ENCODE assay signal across 12 cellular contexts in genomic region chr10:124942317-124943169, GRCh38. TPM values are rescaled to one million over a fixed set of nuclear protein-coding genes. Genes with fewer than 3 reads are reported as not detected.
DNase-seq lines count a peak whose midpoint lies in the region; ATAC-seq and TF ChIP-seq lines count a peak whose summit lies in the region.
"Had no signal": no experiment of that assay in that cellular context is flagged by ENCODE, and none has a peak within 500 bp of the region (broad histone marks: within the 10 kb centered on the region; RNA-seq: fewer than 3 reads in every experiment).

No MANE protein-coding gene starts in this region.

- intact Hi-C loops in left ventricle myocardium superior (cut with micrococcal nuclease): no loop called here

- H3K36me3 Mint-ChIP-seq in type B pancreatic cell: peaks cover 16% of the 10 kb centered on the region

- H3K36me3 ChIP-seq in GM23248 (ENCODE audit: low read depth) (no peaks in the 10 kb centered on the region), skeletal muscle satellite cell (ENCODE audit: insufficient read depth, low read length) (no peaks in the 10 kb centered on the region)

- peak overlapping the region; percentile 91 for H3K27ac ChIP-seq in GM23248
- H3K27ac ChIP-seq: RWPE1 had no signal

- H3K27me3 ChIP-seq in GM23248 (replicated peaks; ENCODE audit: insufficient read depth): no peaks in the 10 kb centered on the region
- no peaks in the 10 kb centered on the region for H3K27me3 ChIP-seq in skeletal muscle satellite cell (ENCODE audit: control insufficient read depth, insufficient read depth, low read length)

- in situ Hi-C loops in GM23248 (cut with MboI): no loop called here

- TF ChIP-seq CTCF in WI38 (IDR thresholded peaks at IDR 0.05; ENCODE audit: low read depth, low read length) (no peak), type B pancreatic cell (conservative IDR thresholded peaks at IDR 0.05) (no peak)

- peaks cover 26% of the 10 kb centered on the region for H3K4me1 Mint-ChIP-seq in type B pancreatic cell (ENCODE audit: unreplicated experiment)

- no peak overlapping the region for H2AFZ ChIP-seq in GM23248

- H3K4me3 ChIP-seq in GM23248 (0 out of 2 replicates have a peak overlapping the region, but pooled peaks have one; percentile 11), WI38 (ENCODE audit: low read depth, low read length) (peak overlapping the region; percentile 10; the same call in 1 of the 2 replicates), skeletal muscle satellite cell (ENCODE audit: low read length) (no peak overlapping the region)

- WGBS in GM23248 (ENCODE audit: low coverage in 1 of 2, low lambda C conversion rate in 2 of 2, missing lambda C conversion rate in 2 of 2), 2 experiments: 75 to 78% methylated on average over 11 of the region's 11 CpGs

- H3K79me2 ChIP-seq in GM23248 (ENCODE audit: insufficient read depth): peaks cover 89% of the 10 kb centered on the region

- H3K4me1 ChIP-seq in GM23248 (ENCODE audit: insufficient read depth): peaks cover 31% of the 10 kb centered on the region
- H3K4me1 ChIP-seq in skeletal muscle satellite cell (ENCODE audit: control insufficient read depth, insufficient read depth, low read length): peaks cover 41% of the 10 kb centered on the region

- no peaks in the 10 kb centered on the region for H3K9me2 ChIP-seq in GM23248 (ENCODE audit: insufficient read depth)

- H4K20me1 ChIP-seq in GM23248 (ENCODE audit: insufficient read depth): peaks cover 29% of the 10 kb centered on the region; the same call in 1 of the 2 replicates

- H3K4me3 Mint-ChIP-seq in type B pancreatic cell: no peak overlapping the region
- H3K4me3 Mint-ChIP-seq: activated B cell treated with CpG ODN at 0.5 μM for 24 hours had no signal

- peak overlapping the region; percentile 75 for H3K9ac ChIP-seq in GM23248
- H3K9ac ChIP-seq in skeletal muscle satellite cell (ENCODE audit: low read depth, low read length): peak overlapping the region; percentile 50

- H3K27ac Mint-ChIP-seq in type B pancreatic cell: no peak overlapping the region
- H3K27ac Mint-ChIP-seq: activated B cell treated with CpG ODN at 0.5 μM for 24 hours had no signal

- H3K9me3 ChIP-seq in GM23248 (ENCODE audit: low read depth) (no peaks in the 10 kb centered on the region), skeletal muscle satellite cell (replicated peaks; ENCODE audit: low read length) (no peaks in the 10 kb centered on the region)

- peak; percentile 56 for ATAC-seq in left ventricle myocardium superior
- ATAC-seq: stimulated activated naive CD8-positive, alpha-beta T cell treated with anti-CD3 and anti-CD28 coated beads, Interleukin-15, Interleukin-2, amounts not matched to agents 100 U/mL and 50 U/mL, for 24 hours had no signal

- DNase-seq in GM23248: no peak
- no peak for DNase-seq in left ventricle myocardium superior
- DNase-seq in type B pancreatic cell (ENCODE audit: extremely low spot score, unreplicated experiment): no peak
- no peak for DNase-seq in DMS 273 treated with DMSO at 0.1 percent for 48 hours (lab: John Stamatoyannopoulos, UW)
- no peak for DNase-seq in DMS114 treated with DMSO at 0.1 percent for 48 hours (lab: John Stamatoyannopoulos, UW; ENCODE audit: unreplicated experiment)
- no peak for DNase-seq in NCI-H345 treated with DMSO at 0.1 percent for 48 hours (lab: John Stamatoyannopoulos, UW; ENCODE audit: unreplicated experiment)
- DNase-seq: activated B cell treated with CpG ODN at 0.5 μM for 24 hours; NCI-H1930; stimulated activated naive CD8-positive, alpha-beta T cell treated with anti-CD3 and anti-CD28 coated beads, Interleukin-15, Interleukin-2, amounts not matched to agents 100 U/mL and 50 U/mL, for 24 hours had no signal

- H3K27me3 Mint-ChIP-seq in type B pancreatic cell: no peaks in the 10 kb centered on the region
- H3K27me3 Mint-ChIP-seq: activated B cell treated with CpG ODN at 0.5 μM for 24 hours had no signal

- H3K9me3 Mint-ChIP-seq in type B pancreatic cell: no peaks in the 10 kb centered on the region
- H3K9me3 Mint-ChIP-seq: activated B cell treated with CpG ODN at 0.5 μM for 24 hours had no signal

- H3K4me2 ChIP-seq in GM23248 (ENCODE audit: unreplicated experiment) (peak overlapping the region; percentile 59), skeletal muscle satellite cell (ENCODE audit: low read length) (no peak overlapping the region)

- peaks cover 43% of the 10 kb centered on the region for H3F3A ChIP-seq in GM23248 (ENCODE audit: insufficient read depth)

RNA-seq across cellular contexts. Expression of gene ZRANB1, which starts 0.6 kb away (rescaled TPM):
- 21.9 and 36.5 TPM in 2 replicates for total RNA-seq in GM23248 (2014; rRNA removed; shearing (Covaris generic))
- polyA plus RNA-seq in GM23248 (2016; fragmentation: Nextera tagmentation; extraction: Ambion mirVana): 6.0 and 6.6 TPM in 2 replicates
- total RNA-seq in left ventricle myocardium superior (25.3 TPM), type B pancreatic cell (ENCODE audit: low replicate concordance) (18.8 and 24.5 TPM in 2 replicates)
- 12.5 and 13.7 TPM in 2 replicates for total RNA-seq in skeletal muscle satellite cell (2012; rRNA removed)
